Comparison of ENCODE assay signal across 1 cellular context in genomic region chr2:171522804-171523338, GRCh38.
TF ChIP-seq lines count a peak whose summit lies in the region.

No MANE protein-coding gene starts in this region.

TF ChIP-seq in GM12878, 131 proteins besides CTCF, POLR2A, EP300 and RAD21 (continued from another document):
- TF ChIP-seq BACH1 (IDR thresholded peaks at IDR 0.05; ENCODE audit: borderline replicate concordance) (0 out of 2 replicates have a peak, but pooled peaks have one; percentile 36), SP1 (IDR thresholded peaks at IDR 0.05; ENCODE audit: low read depth, low read length) (no peak), PAX5 (IDR thresholded peaks at IDR 0.05; ENCODE audit: borderline replicate concordance, low read depth, low read length) (0 out of 2 replicates have a peak, but pooled peaks have one; percentile 8)
- TF ChIP-seq, protein P1, sequence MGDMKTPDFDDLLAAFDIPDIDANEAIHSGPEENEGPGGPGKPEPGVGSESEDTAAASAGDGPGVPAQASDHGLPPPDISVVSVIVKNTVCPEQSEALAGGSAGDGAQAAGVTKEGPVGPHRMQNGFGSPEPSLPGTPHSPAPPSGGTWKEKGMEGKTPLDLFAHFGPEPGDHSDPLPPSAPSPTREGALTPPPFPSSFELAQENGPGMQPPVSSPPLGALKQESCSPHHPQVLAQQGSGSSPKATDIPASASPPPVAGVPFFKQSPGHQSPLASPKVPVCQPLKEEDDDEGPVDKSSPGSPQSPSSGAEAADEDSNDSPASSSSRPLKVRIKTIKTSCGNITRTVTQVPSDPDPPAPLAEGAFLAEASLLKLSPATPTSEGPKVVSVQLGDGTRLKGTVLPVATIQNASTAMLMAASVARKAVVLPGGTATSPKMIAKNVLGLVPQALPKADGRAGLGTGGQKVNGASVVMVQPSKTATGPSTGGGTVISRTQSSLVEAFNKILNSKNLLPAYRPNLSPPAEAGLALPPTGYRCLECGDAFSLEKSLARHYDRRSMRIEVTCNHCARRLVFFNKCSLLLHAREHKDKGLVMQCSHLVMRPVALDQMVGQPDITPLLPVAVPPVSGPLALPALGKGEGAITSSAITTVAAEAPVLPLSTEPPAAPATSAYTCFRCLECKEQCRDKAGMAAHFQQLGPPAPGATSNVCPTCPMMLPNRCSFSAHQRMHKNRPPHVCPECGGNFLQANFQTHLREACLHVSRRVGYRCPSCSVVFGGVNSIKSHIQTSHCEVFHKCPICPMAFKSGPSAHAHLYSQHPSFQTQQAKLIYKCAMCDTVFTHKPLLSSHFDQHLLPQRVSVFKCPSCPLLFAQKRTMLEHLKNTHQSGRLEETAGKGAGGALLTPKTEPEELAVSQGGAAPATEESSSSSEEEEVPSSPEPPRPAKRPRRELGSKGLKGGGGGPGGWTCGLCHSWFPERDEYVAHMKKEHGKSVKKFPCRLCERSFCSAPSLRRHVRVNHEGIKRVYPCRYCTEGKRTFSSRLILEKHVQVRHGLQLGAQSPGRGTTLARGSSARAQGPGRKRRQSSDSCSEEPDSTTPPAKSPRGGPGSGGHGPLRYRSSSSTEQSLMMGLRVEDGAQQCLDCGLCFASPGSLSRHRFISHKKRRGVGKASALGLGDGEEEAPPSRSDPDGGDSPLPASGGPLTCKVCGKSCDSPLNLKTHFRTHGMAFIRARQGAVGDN (IDR thresholded peaks at IDR 0.05), result peak; percentile 42; the same call in 1 of the 2 replicates
